In the genomic region with DNA sequence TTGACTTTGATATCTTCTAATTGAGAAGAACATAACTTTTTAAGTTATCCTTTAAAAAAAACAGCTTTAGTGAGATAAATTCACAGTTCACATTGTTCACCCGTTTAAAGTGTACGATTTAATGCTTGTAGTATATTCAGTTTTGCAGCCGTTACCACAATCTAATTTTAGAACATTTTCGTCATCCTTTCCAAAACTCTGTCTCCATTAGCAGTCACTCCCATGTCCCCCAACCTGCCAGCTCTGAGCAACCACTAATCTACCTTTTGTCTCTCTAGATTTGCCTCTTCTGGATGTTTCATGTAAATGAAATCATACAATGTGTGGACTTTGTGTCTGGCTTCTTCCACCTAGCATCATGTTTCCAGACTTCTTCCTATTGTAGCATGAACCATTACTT, we compare ENCODE assay signal across 10 cellular contexts.
"Had no signal": no experiment of that assay in that cellular context is flagged by ENCODE, and none has a peak within 500 bp of the region (broad histone marks: within the 10 kb centered on the region; RNA-seq: fewer than 3 reads in every experiment).

No MANE protein-coding gene starts in this region.

- ATAC-seq: HCT116, HepG2 had no signal

- H3K36me3 ChIP-seq: HAP-1 had no signal

- H3K4me1 ChIP-seq: HAP-1 had no signal

- H3K4me3 Mint-ChIP-seq: HFFc6, IgD-negative memory B cell had no signal

- DNase-seq: GM23248, GOT3, H7, HFFc6, KBM-7 had no signal

- H3K9me3 ChIP-seq: HAP-1 had no signal

- H3K27ac Mint-ChIP-seq: HFFc6, IgD-negative memory B cell had no signal

- H3K9me3 Mint-ChIP-seq: HFFc6 had no signal

- H3K27ac ChIP-seq: GM23248, HL-60 had no signal

- H3K4me3 ChIP-seq: GM23248, HAP-1 had no signal
